ENCODE assay signal across 13 cellular contexts in genomic region chr7:41188163-41189130, GRCh38.
DNase-seq lines count a peak whose midpoint lies in the region; ATAC-seq and TF ChIP-seq lines count a peak whose summit lies in the region.
"Had no signal": no experiment of that assay in that cellular context is flagged by ENCODE, and none has a peak within 500 bp of the region (broad histone marks: within the 10 kb centered on the region; RNA-seq: fewer than 3 reads in every experiment).

No MANE protein-coding gene starts in this region.

- H3K79me2 ChIP-seq in trophoblast cell (ENCODE audit: control insufficient read depth, insufficient read depth, low read length, poor library complexity), result peaks cover 2% of the 10 kb centered on the region

- H3K4me1 Mint-ChIP-seq in naive thymus-derived CD4-positive, alpha-beta T cell, result no peaks in the 10 kb centered on the region
- H3K4me1 Mint-ChIP-seq in CD8-positive, alpha-beta T cell (ENCODE audit: low read depth), result no peaks in the 10 kb centered on the region

- peak overlapping the region; percentile 95 for H2BK120ac ChIP-seq in trophoblast cell (ENCODE audit: insufficient read depth, low read length, poor library complexity)

- peak overlapping the region; percentile 100 for H2BK12ac ChIP-seq in trophoblast cell (ENCODE audit: low read length)

- POLR2A ChIA-PET in RWPE1 (lab: Yijun Ruan, JAX; ENCODE audit: low non-redundant PET), result no interaction called here
- POLR2A ChIA-PET in naive thymus-derived CD4-positive, alpha-beta T cell (lab: Charles Lee), result no interaction called here
- POLR2A ChIA-PET in CD8-positive, alpha-beta T cell (lab: Charles Lee), result no interaction called here

- H3K14ac ChIP-seq in trophoblast cell (ENCODE audit: low read length), result peak overlapping the region; percentile 98

- no peak overlapping the region for H3K4ac ChIP-seq in trophoblast cell (ENCODE audit: low read depth, low read length)

- no peaks in the 10 kb centered on the region for H3K27me3 Mint-ChIP-seq in naive thymus-derived CD4-positive, alpha-beta T cell
- no peaks in the 10 kb centered on the region for H3K27me3 Mint-ChIP-seq in CD8-positive, alpha-beta T cell (ENCODE audit: low read depth)
- H3K27me3 Mint-ChIP-seq: memory B cell had no signal

- H3K27ac ChIP-seq in RWPE1 (peak overlapping the region; percentile 59), trophoblast cell (ENCODE audit: low read depth, low read length) (peak overlapping the region; percentile 90)
- H3K27ac ChIP-seq in naive thymus-derived CD4-positive, alpha-beta T cell (ENCODE audit: low read depth, low read length), result no peak overlapping the region
- no peak overlapping the region for H3K27ac ChIP-seq in CD8-positive, alpha-beta T cell (ENCODE audit: low read depth, low read length)
- H3K27ac ChIP-seq: cardiac muscle cell, gastrocnemius medialis had no signal

- H3K4me3 Mint-ChIP-seq in naive thymus-derived CD4-positive, alpha-beta T cell, result no peak overlapping the region
- no peak overlapping the region for H3K4me3 Mint-ChIP-seq in CD8-positive, alpha-beta T cell
- H3K4me3 Mint-ChIP-seq: memory B cell had no signal

- peak overlapping the region; percentile 99 for H2AK5ac ChIP-seq in trophoblast cell (ENCODE audit: low read length)

- H3K18ac ChIP-seq in trophoblast cell (ENCODE audit: low read length), result peak overlapping the region; percentile 98

- no peak overlapping the region for H3K23ac ChIP-seq in trophoblast cell (ENCODE audit: low read length)

- H3K4me2 ChIP-seq in trophoblast cell (ENCODE audit: low read length), result peak overlapping the region; percentile 23

- peak overlapping the region; percentile 97 for H4K91ac ChIP-seq in trophoblast cell (ENCODE audit: low read depth, low read length)

- H3K36me3 Mint-ChIP-seq in naive thymus-derived CD4-positive, alpha-beta T cell, result no peaks in the 10 kb centered on the region
- H3K36me3 Mint-ChIP-seq in CD8-positive, alpha-beta T cell, result no peaks in the 10 kb centered on the region
- H3K36me3 Mint-ChIP-seq: memory B cell had no signal

- peaks cover 17% of the 10 kb centered on the region for H3K79me1 ChIP-seq in trophoblast cell (ENCODE audit: low read length)

- no peak for TF ChIP-seq CTCF in RWPE1 (conservative IDR thresholded peaks at IDR 0.05; ENCODE audit: low read depth)
- no peak for TF ChIP-seq CTCF in CD8-positive, alpha-beta T cell (IDR thresholded peaks at IDR 0.05)

- peak overlapping the region; percentile 71 for H2AFZ ChIP-seq in trophoblast cell (ENCODE audit: insufficient read depth, low read length, poor library complexity)

- H3K36me3 ChIP-seq in trophoblast cell (ENCODE audit: control insufficient read depth in 1 of 2, insufficient read depth in 2 of 2, low read length in 2 of 2), result no peaks in the 10 kb centered on the region
- no peaks in the 10 kb centered on the region for H3K36me3 ChIP-seq in naive thymus-derived CD4-positive, alpha-beta T cell (ENCODE audit: control insufficient read depth in 2 of 3, insufficient read depth in 3 of 3, low read length in 3 of 3)
- H3K36me3 ChIP-seq in CD8-positive, alpha-beta T cell (ENCODE audit: insufficient read depth, low read length), result no peaks in the 10 kb centered on the region
- H3K36me3 ChIP-seq: cardiac muscle cell, gastrocnemius medialis had no signal

- CTCF ChIA-PET in RWPE1 (lab: Yijun Ruan, JAX), result interaction anchor here (0.5 kb wide), 1 partner anchor 16 kb away, joined by 3 read pairs; no protein-coding TSS in a partner anchor
- CTCF ChIA-PET in naive thymus-derived CD4-positive, alpha-beta T cell (lab: Charles Lee), result no interaction called here
- CTCF ChIA-PET in CD8-positive, alpha-beta T cell (lab: Charles Lee), result no interaction called here

- no peak overlapping the region for H3K4me3 ChIP-seq in trophoblast cell (ENCODE audit: low read depth, low read length)
- H3K4me3 ChIP-seq in naive thymus-derived CD4-positive, alpha-beta T cell (ENCODE audit: low read length), result no peak overlapping the region
- H3K4me3 ChIP-seq in CD8-positive, alpha-beta T cell (ENCODE audit: low read depth, low read length), result no peak overlapping the region
- H3K4me3 ChIP-seq: cardiac muscle cell, gastrocnemius medialis had no signal

- peak overlapping the region; percentile 93 for H2BK5ac ChIP-seq in trophoblast cell (ENCODE audit: low read depth, low read length, poor library complexity)

- DNase-seq in GM03348 (ENCODE audit: low spot score) (peak; percentile 65), RWPE1 (ENCODE audit: low spot score) (peak; percentile 71), fibroblast of gingiva (ENCODE audit: low read depth) (peak; percentile 29), trophoblast cell (peak; percentile 66 to 95), occipital lobe (lab: John Stamatoyannopoulos, UW) (no peak), NOMO-1 treated with DMSO at 0.1 percent for 48 hours (lab: John Stamatoyannopoulos, UW; ENCODE audit: unreplicated experiment) (no peak)
- no peak for DNase-seq in naive thymus-derived CD4-positive, alpha-beta T cell
- no peak for DNase-seq in CD8-positive, alpha-beta T cell
- DNase-seq: DMS153, gastrocnemius medialis, NCI-H526 treated with DMSO at 0.1 percent for 48 hours had no signal

- H3K9me3 ChIP-seq in trophoblast cell (ENCODE audit: insufficient read depth, low read depth, low read length), result peaks cover 1% of the 10 kb centered on the region
- no peaks in the 10 kb centered on the region for H3K9me3 ChIP-seq in naive thymus-derived CD4-positive, alpha-beta T cell (ENCODE audit: control insufficient read depth in 2 of 3, low read length in 3 of 3)
- no peaks in the 10 kb centered on the region for H3K9me3 ChIP-seq in CD8-positive, alpha-beta T cell (ENCODE audit: low read length)
- H3K9me3 ChIP-seq: gastrocnemius medialis had no signal

- peaks cover 0 to 13% (median 0%) of the 10 kb centered on the region in 11 donors for H3K9me3 Mint-ChIP-seq in naive thymus-derived CD4-positive, alpha-beta T cell
- H3K9me3 Mint-ChIP-seq in CD8-positive, alpha-beta T cell, result peaks cover 4% of the 10 kb centered on the region
- H3K9me3 Mint-ChIP-seq: memory B cell had no signal

- no peaks in the 10 kb centered on the region for H3K27me3 ChIP-seq in trophoblast cell (ENCODE audit: insufficient read depth, low read length)
- H3K27me3 ChIP-seq in naive thymus-derived CD4-positive, alpha-beta T cell (ENCODE audit: control insufficient read depth in 2 of 2, insufficient read depth in 2 of 2, low read length in 2 of 2), result no peaks in the 10 kb centered on the region
- H3K27me3 ChIP-seq in CD8-positive, alpha-beta T cell (ENCODE audit: insufficient read depth, low read length), result no peaks in the 10 kb centered on the region
- H3K27me3 ChIP-seq: cardiac muscle cell, gastrocnemius medialis had no signal

- H3K27ac Mint-ChIP-seq in naive thymus-derived CD4-positive, alpha-beta T cell, result no peak overlapping the region
- H3K27ac Mint-ChIP-seq in CD8-positive, alpha-beta T cell, result no peak overlapping the region
- H3K27ac Mint-ChIP-seq: memory B cell had no signal

- no peak for ATAC-seq in naive thymus-derived CD4-positive, alpha-beta T cell
- no peak for ATAC-seq in CD8-positive, alpha-beta T cell
- ATAC-seq: gastrocnemius medialis had no signal

- H4K12ac ChIP-seq in trophoblast cell (ENCODE audit: low read depth, low read length), result no peak overlapping the region

- 100% methylated on average over 1 of the region's 8 CpGs for WGBS in trophoblast cell (ENCODE audit: extremely low coverage, insufficient coverage, insufficient read length)

- no peak overlapping the region for H3K9ac ChIP-seq in trophoblast cell (ENCODE audit: low read length)

- intact Hi-C loops in naive thymus-derived CD4-positive, alpha-beta T cell (cut with micrococcal nuclease), result no loop called here
- intact Hi-C loops in CD8-positive, alpha-beta T cell (cut with DNase I, micrococcal nuclease), result no loop called here

- H4K8ac ChIP-seq in trophoblast cell (ENCODE audit: low read depth, low read length), result peak overlapping the region; percentile 94

- H3K4me1 ChIP-seq in trophoblast cell (ENCODE audit: control insufficient read depth in 1 of 2, insufficient read depth in 2 of 2, low read length in 2 of 2), result peaks cover 15% of the 10 kb centered on the region in 2 experiments
- H3K4me1 ChIP-seq in naive thymus-derived CD4-positive, alpha-beta T cell (ENCODE audit: control insufficient read depth in 2 of 2, insufficient read depth in 2 of 2, low read length in 2 of 2), result no peaks in the 10 kb centered on the region
- no peaks in the 10 kb centered on the region for H3K4me1 ChIP-seq in CD8-positive, alpha-beta T cell (ENCODE audit: insufficient read depth, low read length)
- H3K4me1 ChIP-seq: gastrocnemius medialis had no signal

Comparison
In these comparisons a context has a peak if more than half of its experiments do, and no peak if none do; other contexts are left out.
1. DNase-seq: peak in GM03348 (single experiment), RWPE1 (single experiment), fibroblast of gingiva (single experiment) and trophoblast cell (2 of 2); none in naive thymus-derived CD4-positive, alpha-beta T cell (0 of 9), occipital lobe (single experiment), NOMO-1 treated with DMSO at 0.1 percent for 48 hours (single experiment) and CD8-positive, alpha-beta T cell (0 of 7).
2. H3K27ac ChIP-seq: peak in RWPE1 (single experiment) and trophoblast cell (single experiment); none in naive thymus-derived CD4-positive, alpha-beta T cell (single experiment) and CD8-positive, alpha-beta T cell (single experiment).